Comparison of ENCODE assay signal across 8 cellular contexts in genomic region chr5:38845555-38846378, GRCh38. TPM values are rescaled to one million over a fixed set of nuclear protein-coding genes. Genes with fewer than 3 reads are reported as not detected.
DNase-seq lines count a peak whose midpoint lies in the region; ATAC-seq and TF ChIP-seq lines count a peak whose summit lies in the region.

TSS of gene OSMR (plus strand) at chr5:38846012. CDS start at chr5:38869045, 23,033 bp downstream.

- TF ChIP-seq CTCF in LNCaP clone FGC (IDR thresholded peaks at IDR 0.05; ENCODE audit: control insufficient read depth, extremely low read depth, insufficient read depth) (peak; percentile 21; the same call in 1 of the 2 replicates), astrocyte of the spinal cord (IDR thresholded peaks at IDR 0.05; ENCODE audit: low read depth, low read length) (no peak)

- H3K4me3 ChIP-seq in LNCaP clone FGC (ENCODE audit: low read depth, low read length): peak within 1 kb of the TSS; percentile 63
- peak within 1 kb of the TSS; percentile 85 for H3K4me3 ChIP-seq in astrocyte of the spinal cord (ENCODE audit: low read depth, low read length)

- intact Hi-C loops in posterior vena cava (cut with DNase I): no loop called here

- DNase-seq in Caki2 (ENCODE audit: low read depth) (peak; percentile 96), LNCaP clone FGC (ENCODE audit: low read depth) (peak; percentile 17), astrocyte of the spinal cord (ENCODE audit: low read depth, low spot score) (peak; percentile 99), hepatic stellate cell (ENCODE audit: low spot score) (peak; percentile 98), posterior vena cava (ENCODE audit: low spot score) (peak; percentile 98), NCI-H1417 treated with DMSO at 0.1 percent for 48 hours (lab: John Stamatoyannopoulos, UW) (no peak), NCI-H1436 treated with DMSO at 0.1 percent for 48 hours (lab: John Stamatoyannopoulos, UW) (no peak)

- in situ Hi-C loops in Caki2 (cut with HindIII; ENCODE audit: low pct_unique_long_range_greater_than_20kb, low sequenced_read_pairs): no loop called here
- in situ Hi-C loops in astrocyte of the spinal cord (cut with HindIII; ENCODE audit: low sequenced_read_pairs): no loop called here

- ATAC-seq in GM21825 (IDR thresholded peaks at IDR 0.05; ENCODE audit: unreplicated experiment): no peak

RNA-seq across cellular contexts. Expression of gene OSMR, which starts in this region (rescaled TPM):
- total RNA-seq in Caki2 (2014; rRNA removed; shearing (Covaris generic); ENCODE audit: low replicate concordance): 18.8 and 26.3 TPM in 2 replicates
- 100 to 1,000 TPM; 111 to 149 TPM for total RNA-seq in posterior vena cava

Comparison
In these comparisons a context has a peak if more than half of its experiments do, and no peak if none do; other contexts are left out.
1. DNase-seq: peak in Caki2 (single experiment), LNCaP clone FGC (single experiment), astrocyte of the spinal cord (single experiment), hepatic stellate cell (single experiment) and posterior vena cava (single experiment); none in NCI-H1417 treated with DMSO at 0.1 percent for 48 hours (single experiment) and NCI-H1436 treated with DMSO at 0.1 percent for 48 hours (single experiment).